Comparison of ENCODE assay signal across 9 cellular contexts in the genomic region with DNA sequence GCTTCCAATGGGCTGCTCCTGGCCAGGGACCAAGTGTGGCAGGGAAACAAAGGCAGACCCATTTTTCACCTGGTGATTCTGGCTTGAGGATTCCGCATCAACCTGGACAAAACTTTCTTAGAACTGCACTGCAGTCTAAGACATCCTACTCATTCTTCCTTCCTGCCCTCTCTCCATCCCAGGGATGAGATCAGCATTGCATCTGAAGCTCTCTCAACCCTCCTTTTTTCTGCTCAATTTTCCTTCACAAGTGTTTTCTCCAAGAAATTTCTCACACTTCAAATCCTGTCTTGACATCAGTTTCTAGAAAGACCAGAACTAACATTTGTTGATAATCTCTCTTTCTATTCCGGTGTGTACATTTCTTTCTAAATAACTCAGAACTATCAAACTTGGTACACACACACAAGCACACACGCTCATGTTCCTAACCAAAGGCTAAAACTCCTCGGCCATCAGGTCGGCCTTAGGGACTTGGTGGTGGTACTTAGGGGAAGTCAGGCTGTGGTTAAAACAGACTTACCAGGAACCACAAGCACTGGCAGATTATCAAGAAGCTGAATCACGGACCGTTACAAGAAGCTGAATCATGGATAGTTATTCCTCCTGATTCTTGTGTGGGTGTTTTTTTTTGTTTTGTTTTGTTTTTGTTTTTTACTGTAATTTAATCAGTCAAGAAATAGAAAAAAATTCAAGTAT. TPM values are rescaled to one million over a fixed set of nuclear protein-coding genes. Genes with fewer than 3 reads are reported as not detected.
DNase-seq lines count a peak whose midpoint lies in the region; ATAC-seq and TF ChIP-seq lines count a peak whose summit lies in the region.
"Had no signal": no experiment of that assay in that cellular context is flagged by ENCODE, and none has a peak within 500 bp of the region (broad histone marks: within the 10 kb centered on the region; RNA-seq: fewer than 3 reads in every experiment).

No MANE protein-coding gene starts in this region.

- H3K9me3 ChIP-seq in fibroblast of lung (ENCODE audit: control insufficient read depth, insufficient read depth, low read depth, low read length): no peaks in the 10 kb centered on the region
- no peaks in the 10 kb centered on the region for H3K9me3 ChIP-seq in upper lobe of left lung

- no peaks in the 10 kb centered on the region for H3K36me3 Mint-ChIP-seq in activated naive CD4-positive, alpha-beta T cell treated with anti-CD3 and anti-CD28 coated beads for 36 hours (ENCODE audit: low read depth)

- H3K79me2 ChIP-seq in fibroblast of lung (ENCODE audit: control insufficient read depth, insufficient read depth, low read length): no peaks in the 10 kb centered on the region

- 44 to 56% methylated on average over 7 of the region's 7 CpGs for WGBS in upper lobe of left lung, 2 donors

- H3K27me3 Mint-ChIP-seq in activated naive CD4-positive, alpha-beta T cell treated with anti-CD3 and anti-CD28 coated beads for 36 hours (ENCODE audit: low read depth): peaks cover 14% of the 10 kb centered on the region

- no peak for TF ChIP-seq POLR2A in upper lobe of left lung (IDR thresholded peaks at IDR 0.05)

- peaks cover 8% of the 10 kb centered on the region for H3K4me1 Mint-ChIP-seq in activated naive CD4-positive, alpha-beta T cell treated with anti-CD3 and anti-CD28 coated beads for 36 hours (ENCODE audit: low read depth)

- peak; percentile 75 to 88 for ATAC-seq in upper lobe of left lung (ENCODE audit: low FRiP score in 2 of 2)
- ATAC-seq in HG03439 (IDR thresholded peaks at IDR 0.05; ENCODE audit: unreplicated experiment): no peak
- no peak for ATAC-seq in HG03025 (IDR thresholded peaks at IDR 0.05; ENCODE audit: low FRiP score, unreplicated experiment)

- no peaks in the 10 kb centered on the region for H4K20me1 ChIP-seq in fibroblast of lung (ENCODE audit: control insufficient read depth, extremely low read depth, insufficient read depth, low read length)

- DNase-seq in activated naive CD4-positive, alpha-beta T cell treated with anti-CD3 and anti-CD28 coated beads for 36 hours: peak; percentile 6
- no peak for DNase-seq in activated naive CD4-positive, alpha-beta T cell (lab: John Stamatoyannopoulos, UW)
- DNase-seq in RKO (ENCODE audit: low spot score) (peak; percentile 90), fibroblast of lung (ENCODE audit: low read depth in 2 of 2) (peak; percentile 98 to 100), upper lobe of left lung (peak in 1 of 2 donors; percentile 48), DMS53 treated with DMSO at 0.1 percent for 48 hours (lab: John Stamatoyannopoulos, UW; ENCODE audit: unreplicated experiment) (no peak)
- DNase-seq: DMS153 had no signal

- H3K27ac Mint-ChIP-seq in activated naive CD4-positive, alpha-beta T cell treated with anti-CD3 and anti-CD28 coated beads for 36 hours: no peak overlapping the region

- CTCF ChIA-PET in activated naive CD4-positive, alpha-beta T cell treated with anti-CD3 and anti-CD28 coated beads for 36 hours (lab: Charles Lee): interaction anchor here (1.6 kb wide), 1 partner anchor 105 kb away, joined by 5 read pairs; no protein-coding TSS in a partner anchor

- H3K36me3 ChIP-seq in fibroblast of lung (ENCODE audit: control insufficient read depth, insufficient read depth, low read length): no peaks in the 10 kb centered on the region
- no peaks in the 10 kb centered on the region for H3K36me3 ChIP-seq in upper lobe of left lung

- peaks cover 15% of the 10 kb centered on the region for H3K4me1 ChIP-seq in fibroblast of lung (ENCODE audit: control insufficient read depth, extremely low read depth, insufficient read depth, low read length)
- H3K4me1 ChIP-seq in upper lobe of left lung: peaks cover 0 to 9% (median 8%) of the 10 kb centered on the region in 4 donors

- H3K4me2 ChIP-seq in fibroblast of lung (ENCODE audit: extremely low read depth, insufficient read depth, low read length): peak overlapping the region; percentile 81

- no peaks in the 10 kb centered on the region for H3K27me3 ChIP-seq in fibroblast of lung (ENCODE audit: control insufficient read depth, insufficient read depth, low read length)
- no peaks in the 10 kb centered on the region for H3K27me3 ChIP-seq in upper lobe of left lung

- H3K27ac ChIP-seq in fibroblast of lung (ENCODE audit: insufficient read depth, low read length): peak overlapping the region; percentile 66
- H3K27ac ChIP-seq in upper lobe of left lung: peak overlapping the region in 2 of 4 donors; percentile 6 to 25

- no peak for TF ChIP-seq EP300 in upper lobe of left lung (IDR thresholded peaks at IDR 0.05)

- H3K9me3 Mint-ChIP-seq in activated naive CD4-positive, alpha-beta T cell treated with anti-CD3 and anti-CD28 coated beads for 36 hours: no peaks in the 10 kb centered on the region

- H3K9ac ChIP-seq in fibroblast of lung (ENCODE audit: insufficient read depth, low read length): no peak overlapping the region

- TF ChIP-seq CTCF in fibroblast of lung (conservative IDR thresholded peaks at IDR 0.05 in 1 of 2, IDR thresholded peaks at IDR 0.05 in 1 of 2; ENCODE audit: low read depth in 1 of 2, low read length in 2 of 2) (no peak), upper lobe of left lung (IDR thresholded peaks at IDR 0.05) (no peak)

- H3K4me3 Mint-ChIP-seq in activated naive CD4-positive, alpha-beta T cell treated with anti-CD3 and anti-CD28 coated beads for 36 hours: no peak overlapping the region

- H3K4me3 ChIP-seq in fibroblast of lung (replicated peaks in 1 of 4; ENCODE audit: control extremely low read depth in 1 of 4, insufficient read depth in 1 of 4, low read depth in 3 of 4, low read length in 4 of 4) (no peak overlapping the region), upper lobe of left lung (no peak overlapping the region)

- H2AFZ ChIP-seq in fibroblast of lung (ENCODE audit: low read length): peak overlapping the region; percentile 35

- intact Hi-C loops in activated naive CD4-positive, alpha-beta T cell treated with anti-CD3 and anti-CD28 coated beads for 36 hours (cut with micrococcal nuclease): no loop called here

RNA-seq across cellular contexts. Expression of gene CXADR, which starts 21.0 kb away (rescaled TPM):
- under 1 TPM; 0.27 to 0.52 TPM for total RNA-seq in activated naive CD4-positive, alpha-beta T cell treated with anti-CD3 and anti-CD28 coated beads for 36 hours
- 9.0 and 9.9 TPM in 2 replicates for total RNA-seq in fibroblast of lung
- 0.69 and 4.2 TPM in 2 replicates for polyA plus RNA-seq in fibroblast of lung
- 0.66 and 1.3 TPM in 2 replicates for polyA plus RNA-seq in fibroblast of lung (2012)
- polyA minus RNA-seq in fibroblast of lung (ENCODE audit: low replicate concordance): 0.37 and 0.82 TPM in 2 replicates
- 10 to 100 TPM; 19.9 to 73.0 (median 29.2) TPM for total RNA-seq in upper lobe of left lung

Comparison
In these comparisons a context has a peak if more than half of its experiments do, and no peak if none do; other contexts are left out.
1. DNase-seq: peak in activated naive CD4-positive, alpha-beta T cell treated with anti-CD3 and anti-CD28 coated beads for 36 hours (single experiment), RKO (single experiment) and fibroblast of lung (2 of 2); none in activated naive CD4-positive, alpha-beta T cell (0 of 4) and DMS53 treated with DMSO at 0.1 percent for 48 hours (single experiment).
2. ATAC-seq: peak in upper lobe of left lung (2 of 2); none in HG03439 (single experiment) and HG03025 (single experiment).